Comparison of ENCODE assay signal across 18 cellular contexts in genomic region chr13:104408733-104409132, GRCh38.
"Had no signal": no experiment of that assay in that cellular context is flagged by ENCODE, and none has a peak within 500 bp of the region (broad histone marks: within the 10 kb centered on the region; RNA-seq: fewer than 3 reads in every experiment).

No MANE protein-coding gene starts in this region.

- H3K4me3 ChIP-seq: esophagus squamous epithelium, right atrium auricular region, skin epidermis, tibial nerve had no signal

- H3K27ac ChIP-seq: brain microvascular endothelial cell, esophagus squamous epithelium, foreskin keratinocyte, right atrium auricular region, skin epidermis, tibial nerve had no signal

- ATAC-seq: foreskin keratinocyte; natural killer cell treated with Interleukin-12 subunit alpha and Interleukin-12 subunit beta and Interleukin-15 and Interleukin-18, amount 100 ng/mL, for 72 hours; T-helper 17 cell; WTC11 had no signal

- H3K36me3 ChIP-seq: brain microvascular endothelial cell, esophagus squamous epithelium, right atrium auricular region, tibial nerve had no signal

- H3K27me3 ChIP-seq: brain microvascular endothelial cell, foreskin keratinocyte, right atrium auricular region, tibial nerve had no signal

- H3K9me3 ChIP-seq: esophagus squamous epithelium, right atrium auricular region, tibial nerve had no signal

- DNase-seq: activated CD4-positive, alpha-beta memory T cell treated with anti-CD3 and anti-CD28 coated beads, Interleukin-2, amount 10 ng/mL, durations not matched to agents 7 days and 5 days; activated CD4-positive, alpha-beta T cell treated with anti-CD3 and anti-CD28 coated beads for 4 hours; activated effector memory CD4-positive, alpha-beta T cell treated with Interleukin-2 at 50 U/mL for 16 hours; activated naive CD4-positive, alpha-beta T cell treated with anti-CD3 and anti-CD28 coated beads, Interleukin-2, amount 50 U/mL, for 16 hours; activated T-cell treated with anti-CD3 and anti-CD28 coated beads, Interleukin-2, amount 50 U/mL, for 24 hours; brain microvascular endothelial cell; esophagus squamous epithelium; foreskin keratinocyte; nucleus accumbens; stimulated activated CD4-positive, alpha-beta T cell treated with anti-CD3 and anti-CD28 coated beads, Interleukin-4, amount 100 ng/mL, for 24 hours; stimulated activated naive CD4-positive, alpha-beta T cell; substantia nigra; T-helper 17 cell had no signal

- H3K4me1 ChIP-seq: esophagus squamous epithelium, foreskin keratinocyte, right atrium auricular region, tibial nerve had no signal
